In genomic region chr16:47142469-47143328, GRCh38 we compare ENCODE assay signal across 8 cellular contexts.
DNase-seq lines count a peak whose midpoint lies in the region; ATAC-seq and FAIRE-seq lines count a peak whose summit lies in the region.

No MANE protein-coding gene starts in this region.

- DNase-seq in COR-L47 (lab: John Stamatoyannopoulos, UW) (peak; percentile 14), HuH-7 (ENCODE audit: low spot score) (peak; percentile 16), SW480 (ENCODE audit: low spot score) (peak; percentile 25), caudate nucleus (lab: John Stamatoyannopoulos, UW) (peak in 26 of 61 donors; percentile 2 to 64 (median 26)), islet precursor cell (peak; percentile 68), HTR-8/SVneo (ENCODE audit: insufficient read length, low spot score) (no peak)
- peak; percentile 46 for DNase-seq in stimulated activated CD4-positive, alpha-beta T cell treated with anti-CD3 and anti-CD28 coated beads, Interleukin-15, amount 100 ng/mL, for 24 hours

- peak overlapping the region; percentile 52 for H3K27ac ChIP-seq in caudate nucleus (ENCODE audit: low read depth, low read length)

- ATAC-seq in GM19455 (IDR thresholded peaks at IDR 0.05; ENCODE audit: unreplicated experiment): peak; percentile 22

- FAIRE-seq in HTR-8/SVneo (lab: Jason Lieb, UNC): no peak
